Comparison of ENCODE assay signal across 8 cellular contexts in genomic region chr3:43389388-43390254, GRCh38.
DNase-seq lines count a peak whose midpoint lies in the region; ATAC-seq and TF ChIP-seq lines count a peak whose summit lies in the region.

No MANE protein-coding gene starts in this region.

- H3K27ac ChIP-seq in heart left ventricle = peak overlapping the region; percentile 50 to 92 (median 72)

- ATAC-seq in GM18861 (IDR thresholded peaks at IDR 0.05; ENCODE audit: unreplicated experiment) = peak; percentile 39
- ATAC-seq in heart left ventricle = peak; percentile 42 to 82 (median 76)
- no peak for ATAC-seq in HG03039 (IDR thresholded peaks at IDR 0.05; ENCODE audit: unreplicated experiment)

- no peak for TF ChIP-seq CTCF in heart left ventricle (IDR thresholded peaks at IDR 0.05)

- H3K9me3 ChIP-seq in heart left ventricle = peaks cover 0 to 8% (median 1%) of the 10 kb centered on the region in 12 donors

- H3K4me3 ChIP-seq in heart left ventricle = no peak overlapping the region

- peaks cover 0 to 51% (median 30%) of the 10 kb centered on the region in 12 donors for H3K4me1 ChIP-seq in heart left ventricle

- no peak for TF ChIP-seq POLR2A in heart left ventricle (IDR thresholded peaks at IDR 0.05)

- 55 to 59% (median 56%) methylated on average over 10 of the region's 10 CpGs for WGBS in heart left ventricle, 4 donors

- H3K27me3 ChIP-seq in heart left ventricle = no peaks in the 10 kb centered on the region

- intact Hi-C loops in heart left ventricle (cut with DNase I) = loop anchor here in 6 of 10 donors (5.0 to 10.0 kb wide), 7 partner anchors 85 to 225 kb away; no protein-coding TSS in a partner anchor

- DNase-seq in activated effector memory CD4-positive, alpha-beta T cell treated with Interleukin-2 at 50 U/mL for 16 hours = peak; percentile 67
- DNase-seq in heart left ventricle = peak in 4 of 5 donors; percentile 58 to 67 (median 59)
- peak; percentile 36 to 38 for DNase-seq in stimulated activated CD4-positive, alpha-beta T cell treated with anti-CD3 and anti-CD28 coated beads, Interleukin-2, amount 100 ng/mL, for 48 hours
- no peak for DNase-seq in DMS153 (lab: John Stamatoyannopoulos, UW)
- no peak for DNase-seq in occipital lobe (lab: John Stamatoyannopoulos, UW)

- H3K36me3 ChIP-seq in heart left ventricle = no peaks in the 10 kb centered on the region

TF ChIP-seq in PFSK-1, 5 proteins besides CTCF, POLR2A, EP300 and RAD21:
- TF ChIP-seq SIN3A (IDR thresholded peaks at IDR 0.05; ENCODE audit: borderline replicate concordance, insufficient read depth, low read length) (no peak), FOXP2 (optimal IDR thresholded peaks at IDR 0.05; ENCODE audit: borderline replicate concordance, extremely low read depth, extremely low read length, insufficient read depth) (peak; percentile 67)
- TF ChIP-seq, protein P1, sequence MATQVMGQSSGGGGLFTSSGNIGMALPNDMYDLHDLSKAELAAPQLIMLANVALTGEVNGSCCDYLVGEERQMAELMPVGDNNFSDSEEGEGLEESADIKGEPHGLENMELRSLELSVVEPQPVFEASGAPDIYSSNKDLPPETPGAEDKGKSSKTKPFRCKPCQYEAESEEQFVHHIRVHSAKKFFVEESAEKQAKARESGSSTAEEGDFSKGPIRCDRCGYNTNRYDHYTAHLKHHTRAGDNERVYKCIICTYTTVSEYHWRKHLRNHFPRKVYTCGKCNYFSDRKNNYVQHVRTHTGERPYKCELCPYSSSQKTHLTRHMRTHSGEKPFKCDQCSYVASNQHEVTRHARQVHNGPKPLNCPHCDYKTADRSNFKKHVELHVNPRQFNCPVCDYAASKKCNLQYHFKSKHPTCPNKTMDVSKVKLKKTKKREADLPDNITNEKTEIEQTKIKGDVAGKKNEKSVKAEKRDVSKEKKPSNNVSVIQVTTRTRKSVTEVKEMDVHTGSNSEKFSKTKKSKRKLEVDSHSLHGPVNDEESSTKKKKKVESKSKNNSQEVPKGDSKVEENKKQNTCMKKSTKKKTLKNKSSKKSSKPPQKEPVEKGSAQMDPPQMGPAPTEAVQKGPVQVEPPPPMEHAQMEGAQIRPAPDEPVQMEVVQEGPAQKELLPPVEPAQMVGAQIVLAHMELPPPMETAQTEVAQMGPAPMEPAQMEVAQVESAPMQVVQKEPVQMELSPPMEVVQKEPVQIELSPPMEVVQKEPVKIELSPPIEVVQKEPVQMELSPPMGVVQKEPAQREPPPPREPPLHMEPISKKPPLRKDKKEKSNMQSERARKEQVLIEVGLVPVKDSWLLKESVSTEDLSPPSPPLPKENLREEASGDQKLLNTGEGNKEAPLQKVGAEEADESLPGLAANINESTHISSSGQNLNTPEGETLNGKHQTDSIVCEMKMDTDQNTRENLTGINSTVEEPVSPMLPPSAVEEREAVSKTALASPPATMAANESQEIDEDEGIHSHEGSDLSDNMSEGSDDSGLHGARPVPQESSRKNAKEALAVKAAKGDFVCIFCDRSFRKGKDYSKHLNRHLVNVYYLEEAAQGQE (IDR thresholded peaks at IDR 0.05; ENCODE audit: insufficient read depth in 1 of 2, low read depth in 2 of 2, low read length in 2 of 2) = peak in 1 of 2 experiments; percentile 43; a peak in 1 of 4 replicates

Comparison
In these comparisons a context has a peak if more than half of its experiments do, and no peak if none do; other contexts are left out.
1. DNase-seq: peak in activated effector memory CD4-positive, alpha-beta T cell treated with Interleukin-2 at 50 U/mL for 16 hours (single experiment), heart left ventricle (4 of 5) and stimulated activated CD4-positive, alpha-beta T cell treated with anti-CD3 and anti-CD28 coated beads, Interleukin-2, amount 100 ng/mL, for 48 hours (2 of 2); none in DMS153 (single experiment) and occipital lobe (single experiment).